ENCODE assay signal across 33 cellular contexts in the genomic region with DNA sequence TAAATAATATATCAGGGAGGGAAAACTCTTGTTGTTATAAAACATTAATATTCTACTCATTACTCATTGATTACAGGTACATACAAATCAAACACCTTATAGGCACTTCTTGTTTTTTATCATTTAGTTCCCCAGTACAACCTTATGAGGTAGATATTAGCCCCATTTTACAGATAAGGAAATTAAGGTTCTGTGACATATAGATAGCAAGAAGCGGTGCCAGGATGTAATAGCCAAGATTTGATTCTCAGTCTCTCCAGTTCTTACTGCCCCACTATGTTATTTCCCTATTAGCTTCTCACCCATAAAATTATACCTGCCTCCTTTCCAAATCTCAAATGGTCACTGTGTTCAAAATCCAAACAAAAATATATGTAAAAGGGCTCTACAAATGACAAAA. TPM values are rescaled to one million over a fixed set of nuclear protein-coding genes. Genes with fewer than 3 reads are reported as not detected.
DNase-seq lines count a peak whose midpoint lies in the region; ATAC-seq, FAIRE-seq and TF ChIP-seq lines count a peak whose summit lies in the region.
"Had no signal": no experiment of that assay in that cellular context is flagged by ENCODE, and none has a peak within 500 bp of the region (broad histone marks: within the 10 kb centered on the region; RNA-seq: fewer than 3 reads in every experiment).

No MANE protein-coding gene starts in this region.

- H2AFZ ChIP-seq in HepG2 (ENCODE audit: low read length) (no peak overlapping the region), K562 (ENCODE audit: low read depth, low read length) (no peak overlapping the region)

- H4K20me1 ChIP-seq in HepG2 (ENCODE audit: insufficient read depth, low read length) (no peaks in the 10 kb centered on the region; the same call in 1 of the 2 replicates), K562 (replicated peaks; ENCODE audit: control insufficient read depth, insufficient read depth, low read length) (no peaks in the 10 kb centered on the region)
- H4K20me1 ChIP-seq: BLaER1 treated with 17β-estradiol and CSF1 and Interleukin-3, amounts not matched to agents 10 nM and 100 nM had no signal

- H3K9me3 ChIP-seq in HepG2 (ENCODE audit: low read length) (no peaks in the 10 kb centered on the region), right lobe of liver (no peaks in the 10 kb centered on the region), K562 (replicated peaks; ENCODE audit: control insufficient read depth, insufficient read depth, low read depth, low read length) (no peaks in the 10 kb centered on the region), stomach (no peaks in the 10 kb centered on the region)
- H3K9me3 ChIP-seq: A549; BE2C; BLaER1; BLaER1 treated with 17β-estradiol and CSF1 and Interleukin-3, amounts not matched to agents 10 nM and 100 nM; Caco-2 had no signal

- H3K9ac ChIP-seq in HepG2 (ENCODE audit: insufficient read depth, low read depth, low read length) (no peak overlapping the region), K562 (ENCODE audit: insufficient read depth in 1 of 2, low read depth in 2 of 2, low read length in 2 of 2) (no peak overlapping the region)
- H3K9ac ChIP-seq: BLaER1; BLaER1 treated with 17β-estradiol and CSF1 and Interleukin-3, amounts not matched to agents 10 nM and 100 nM had no signal

- H3K4me2 ChIP-seq in HepG2 (ENCODE audit: low read depth, low read length) (no peak overlapping the region), K562 (ENCODE audit: insufficient read depth, low read length) (no peak overlapping the region)
- H3K4me2 ChIP-seq: A549; BLaER1; BLaER1 treated with 17β-estradiol and CSF1 and Interleukin-3, amounts not matched to agents 10 nM and 100 nM had no signal

- H3K27me3 ChIP-seq in HepG2 (ENCODE audit: control insufficient read depth in 1 of 2, insufficient read depth in 2 of 2, low read length in 2 of 2) (no peaks in the 10 kb centered on the region), right lobe of liver (no peaks in the 10 kb centered on the region), K562 (ENCODE audit: control insufficient read depth in 2 of 2, insufficient read depth in 2 of 2, low read length in 2 of 2) (no peaks in the 10 kb centered on the region), stomach (no peaks in the 10 kb centered on the region)
- H3K27me3 ChIP-seq: BE2C; BLaER1; BLaER1 treated with 17β-estradiol and CSF1 and Interleukin-3, amounts not matched to agents 10 nM and 100 nM had no signal

- TF ChIP-seq CTCF in HepG2 (CRISPR knock-in tag; IDR thresholded peaks at IDR 0.05) (no peak), right lobe of liver (IDR thresholded peaks at IDR 0.05) (no peak), K562 (IDR thresholded peaks at IDR 0.05 in 2 of 3, conservative IDR thresholded peaks at IDR 0.05 in 1 of 3; ENCODE audit: insufficient read depth in 2 of 3, low read depth in 1 of 3, low read length in 3 of 3) (no peak), stomach (IDR thresholded peaks at IDR 0.05) (no peak)

- FAIRE-seq in HepG2 (lab: Jason Lieb, UNC) (no peak), K562 (lab: Jason Lieb, UNC) (no peak)
- FAIRE-seq: A204.1, A549, D721Med had no signal

- H3K4me1 ChIP-seq in HepG2 (ENCODE audit: insufficient read depth, low read length) (peaks cover 39% of the 10 kb centered on the region), right lobe of liver (no peaks in the 10 kb centered on the region), K562 (replicated peaks in 1 of 2; ENCODE audit: control insufficient read depth in 2 of 2, insufficient read depth in 2 of 2, low read length in 2 of 2) (peaks cover 0 to 7% of the 10 kb centered on the region in 2 experiments; a peak in 2 of 5 replicates), stomach (peaks cover 0 to 40% (median 17%) of the 10 kb centered on the region in 4 donors)
- H3K4me1 ChIP-seq: A549, BE2C, Caco-2 had no signal

- TF ChIP-seq POLR2A in HepG2 (IDR thresholded peaks at IDR 0.05; ENCODE audit: insufficient read depth in 1 of 2, low read depth in 2 of 2, low read length in 2 of 2): no peak
- TF ChIP-seq POLR2A in right lobe of liver (IDR thresholded peaks at IDR 0.05): no peak
- no peak for TF ChIP-seq POLR2A in K562 (conservative IDR thresholded peaks at IDR 0.05)
- TF ChIP-seq POLR2A in stomach (IDR thresholded peaks at IDR 0.05): no peak

- no peak for ATAC-seq in HepG2
- ATAC-seq in right lobe of liver: no peak
- no peak for ATAC-seq in K562
- no peak for ATAC-seq in HG02870 (IDR thresholded peaks at IDR 0.05; ENCODE audit: unreplicated experiment)
- ATAC-seq: A549; CD8-positive, alpha-beta T cell had no signal

- WGBS in HepG2 (ENCODE audit: low lambda C conversion rate): 92% methylated on average over 1 of the region's 1 CpG
- 91% methylated on average over 1 of the region's 1 CpG for WGBS in right lobe of liver (ENCODE audit: insufficient coverage, low coverage, low lambda C conversion rate, missing lambda C conversion rate)
- 92% methylated on average over 1 of the region's 1 CpG for WGBS in K562 (ENCODE audit: insufficient coverage, low coverage, missing lambda C conversion rate)
- WGBS in stomach, 5 donors: 36 to 73% (median 46%) methylated on average over 1 of the region's 1 CpG

- no peak for TF ChIP-seq EP300 in HepG2 (IDR thresholded peaks at IDR 0.05; ENCODE audit: low read depth in 2 of 2, low read length in 2 of 2)
- TF ChIP-seq EP300 in HepG2 (CRISPR knock-in tag; IDR thresholded peaks at IDR 0.05; ENCODE audit: borderline replicate concordance): no peak
- TF ChIP-seq EP300 in K562 (IDR thresholded peaks at IDR 0.05; ENCODE audit: low read length): no peak
- TF ChIP-seq EP300 in stomach (IDR thresholded peaks at IDR 0.05): no peak

- H3K27ac ChIP-seq in HepG2 (ENCODE audit: extremely low read length, insufficient read depth, low read length): no peak overlapping the region
- H3K27ac ChIP-seq in right lobe of liver: no peak overlapping the region
- no peak overlapping the region for H3K27ac ChIP-seq in K562 (ENCODE audit: extremely low read depth, low read depth, low read length)
- peak overlapping the region in 4 of 5 donors; percentile 12 to 76 (median 62) for H3K27ac ChIP-seq in stomach
- H3K27ac ChIP-seq: 22Rv1; A549; BLaER1; BLaER1 treated with 17β-estradiol and CSF1 and Interleukin-3, amounts not matched to agents 10 nM and 100 nM; C4-2B had no signal

- BruUV-seq in HepG2 (replicated peaks; lab: Mats Ljungman, UMichigan) (no TSS peak), K562 (replicated peaks; lab: Mats Ljungman, UMichigan) (no TSS peak)

- no peaks in the 10 kb centered on the region for H3K79me2 ChIP-seq in HepG2 (ENCODE audit: insufficient read depth, low read length)
- no peaks in the 10 kb centered on the region for H3K79me2 ChIP-seq in K562 (ENCODE audit: control insufficient read depth, insufficient read depth, low read length)

- CTCF ChIA-PET in HepG2 (lab: Yijun Ruan, JAX; ENCODE audit: low intra/inter-chr PET ratio, low total read pairs) (no interaction called here), K562 (lab: Yijun Ruan, JAX; ENCODE audit: low intra/inter-chr PET ratio) (no interaction called here)

- intact Hi-C loops in HepG2 (cut with micrococcal nuclease; ENCODE audit: unreplicated experiment) (no loop called here), right lobe of liver (cut with DNase I) (no loop called here), K562 (cut with micrococcal nuclease) (no loop called here), stomach (cut with DNase I; ENCODE audit: low total_unique reads) (no loop called here)

- H3K36me3 ChIP-seq in HepG2 (replicated peaks in 1 of 2; ENCODE audit: control insufficient read depth in 1 of 2, insufficient read depth in 2 of 2, low read length in 2 of 2): no peaks in the 10 kb centered on the region
- H3K36me3 ChIP-seq in right lobe of liver: no peaks in the 10 kb centered on the region
- H3K36me3 ChIP-seq in K562 (ENCODE audit: control insufficient read depth, insufficient read depth, low read length): no peaks in the 10 kb centered on the region
- no peaks in the 10 kb centered on the region for H3K36me3 ChIP-seq in stomach
- H3K36me3 ChIP-seq: BE2C, BLaER1 had no signal

- in situ Hi-C loops in HepG2 (cut with HindIII; ENCODE audit: extremely low pct_ligation_motif_present, low pct_unique_long_range_greater_than_20kb) (no loop called here), K562 (cut with MboI) (no loop called here)

- DNase-seq in HepG2 (ENCODE audit: low spot score) (no peak), right lobe of liver (no peak), K562 (ENCODE audit: extremely low read depth in 1 of 4, low spot score in 3 of 4) (no peak), stomach (no peak), NAMALWA (ENCODE audit: low spot score) (no peak)
- DNase-seq: 8988T; ACHN; AML-193; BE2C; C1 segment of cervical spinal cord; Caco-2; Calu3; CD4-positive, alpha-beta memory T cell; CD4-positive, alpha-beta T cell; CD4-positive, CD25-positive, alpha-beta regulatory T cell; CD8-positive, alpha-beta memory T cell; CD8-positive, alpha-beta T cell; COR-L47; DMS 273 treated with DMSO at 0.1 percent for 48 hours; DMS153; DMS53; DMS79; DMS79 treated with DMSO at 0.1 percent for 48 hours; DND-41; EL had no signal

- TF ChIP-seq RAD21 in HepG2 (CRISPR knock-in tag; IDR thresholded peaks at IDR 0.05) (no peak), K562 (CRISPR knock-in tag; conservative IDR thresholded peaks at IDR 0.05 in 1 of 2, IDR thresholded peaks at IDR 0.05 in 1 of 2) (no peak)

- H3K9me1 ChIP-seq in K562 (ENCODE audit: control insufficient read depth, insufficient read depth, low read length): no peaks in the 10 kb centered on the region

- POLR2A ChIA-PET in HepG2 (lab: Yijun Ruan, JAX): no interaction called here
- POLR2A ChIA-PET in K562 (lab: Yijun Ruan, JAX): interaction anchor here (2.3 kb wide), 1 partner anchor 10 kb away, joined by 9 read pairs; no protein-coding TSS in a partner anchor

- H3K4me3 ChIP-seq in HepG2 (replicated peaks in 1 of 3; ENCODE audit: insufficient read depth in 1 of 3, low read depth in 2 of 3, low read length in 3 of 3) (no peak overlapping the region), right lobe of liver (no peak overlapping the region), K562 (no peak overlapping the region), stomach (no peak overlapping the region)
- H3K4me3 ChIP-seq: A549; BLaER1; BLaER1 treated with 17β-estradiol and CSF1 and Interleukin-3, amounts not matched to agents 10 nM and 100 nM had no signal

RNA-seq across cellular contexts. Expression of gene CMTM3, which starts 36.9 kb away (rescaled TPM):
- 20.6 and 29.2 TPM in 2 replicates for total RNA-seq in HepG2 (2016; rRNA removed; fragmentation: Illumina TruSeq; extraction: Trizol)
- total RNA-seq in HepG2 (2016; cell fraction: cytosol; rRNA removed; fragmentation: Illumina TruSeq; extraction: Trizol; ENCODE audit: low read depth): 14.7 and 15.6 TPM in 2 replicates
- 18.9 and 30.0 TPM in 2 replicates for total RNA-seq in HepG2 (2016; cell fraction: insoluble cytoplasmic fraction; rRNA removed; fragmentation: Illumina TruSeq; extraction: Trizol)
- 39.9 and 42.8 TPM in 2 replicates for total RNA-seq in HepG2 (2016; cell fraction: membrane; rRNA removed; fragmentation: Illumina TruSeq; extraction: Trizol)
- 19.8 and 22.0 TPM in 2 replicates for total RNA-seq in HepG2 (2016; cell fraction: nucleus; rRNA removed; fragmentation: Illumina TruSeq; extraction: Trizol)
- 48.7 and 62.0 TPM in 2 replicates for polyA plus RNA-seq in HepG2 (2011; rRNA removed)
- polyA plus RNA-seq in HepG2 (2011; cell fraction: cytosol; rRNA removed): 53.5 and 62.3 TPM in 2 replicates
- 50.7 and 56.5 TPM in 2 replicates for polyA plus RNA-seq in HepG2 (2011; cell fraction: nucleus; rRNA removed)
- polyA plus RNA-seq in HepG2 (2012): 36.1 and 48.8 TPM in 2 replicates
- 21.8 and 24.0 TPM in 2 replicates for polyA plus RNA-seq in HepG2 (2016; cell fraction: cytosol; fragmentation: Illumina TruSeq; extraction: Trizol; ENCODE audit: low read depth)
- 31.5 and 37.2 TPM in 2 replicates for polyA plus RNA-seq in HepG2 (2016; cell fraction: insoluble cytoplasmic fraction; fragmentation: Illumina TruSeq; extraction: Trizol; ENCODE audit: low read depth)
- 48.5 and 52.0 TPM in 2 replicates for polyA plus RNA-seq in HepG2 (2016; cell fraction: membrane; fragmentation: Illumina TruSeq; extraction: Trizol; ENCODE audit: low read depth)
- polyA plus RNA-seq in HepG2 (2016; cell fraction: nucleus; fragmentation: Illumina TruSeq; extraction: Trizol; ENCODE audit: insufficient read depth, low read depth): 51.6 and 59.3 TPM in 2 replicates
- polyA minus RNA-seq in HepG2 (2011; rRNA and poly(A)+ RNA removed; ENCODE audit: low replicate concordance): 1.7 and 102 TPM in 2 replicates
- 14.7 and 19.2 TPM in 2 replicates for polyA minus RNA-seq in HepG2 (2011; cell fraction: cytosol; rRNA and poly(A)+ RNA removed)
- polyA minus RNA-seq in HepG2 (2011; cell fraction: nucleus; rRNA and poly(A)+ RNA removed): 16.0 and 25.4 TPM in 2 replicates
- 1 to 10 TPM; 1.6 to 9.6 (median 5.4) TPM for total RNA-seq in right lobe of liver
- 14.6 and 32.5 TPM in 2 replicates for total RNA-seq in K562 (2011; cell fraction: chromatin; rRNA removed; ENCODE audit: low replicate concordance)
- 29.5 and 37.2 TPM in 2 replicates for total RNA-seq in K562 (2011; cell fraction: nucleolus; rRNA removed)
- 28.2 and 47.6 TPM in 2 replicates for total RNA-seq in K562 (2011; cell fraction: nucleoplasm; rRNA removed)
- 12.9 and 18.3 TPM in 2 replicates for total RNA-seq in K562 (2014; rRNA removed)
- 13.1 and 13.4 TPM in 2 replicates for total RNA-seq in K562 (2014; rRNA removed; fragmentation: Illumina TruSeq; extraction: Trizol)
- total RNA-seq in K562 (2015; rRNA removed; fragmentation: Illumina TruSeq; extraction: Trizol): 15.8 and 17.5 TPM in 2 replicates
- 33.4 and 34.5 TPM in 2 replicates for total RNA-seq in K562 (2021)
- 24.5 and 24.7 TPM in 2 replicates for polyA plus RNA-seq in K562 (2011; rRNA removed)
- 26.9 and 52.8 TPM in 2 replicates for polyA plus RNA-seq in K562 (2011; cell fraction: cytosol; rRNA removed)
- 16.3 and 19.8 TPM in 2 replicates for polyA plus RNA-seq in K562 (2011; cell fraction: nucleus; rRNA removed)
- 27.1 and 39.9 TPM in 2 replicates for polyA plus RNA-seq in K562 (2012)
- 29.1 and 29.8 TPM in 2 replicates for polyA plus RNA-seq in K562 (2014; fragmentation: Illumina TruSeq; extraction: Trizol)
- 1 to 10 TPM; 4.6 to 8.3 TPM for polyA plus RNA-seq in K562 (2014; fragmentation: Nextera tagmentation; extraction: Ambion mirVana)
- 28.2 and 29.9 TPM in 2 replicates for polyA plus RNA-seq in K562 (2014; rRNA removed)
- 8.2 and 14.0 TPM in 2 replicates for polyA minus RNA-seq in K562 (2011; rRNA and poly(A)+ RNA removed)
- polyA minus RNA-seq in K562 (2011; cell fraction: cytosol; rRNA and poly(A)+ RNA removed): 10.8 and 12.8 TPM in 2 replicates
- polyA minus RNA-seq in K562 (2011; cell fraction: nucleus; rRNA and poly(A)+ RNA removed): 6.7 and 7.3 TPM in 2 replicates
- 10 to 100 TPM in 1 of 5 donors, 1 to 10 TPM in 1, under 1 TPM in 1, not detected in 2; 0.87 to 10.3 (median 6.5) TPM for total RNA-seq in stomach
- 10 to 100 TPM in 2 of 3 donors, 1 to 10 TPM in 1; 6.7 to 12.2 (median 11.9) TPM for polyA plus RNA-seq in stomach

RNA-seq across cellular contexts. Expression of gene CMTM4, which starts 55.2 kb away (rescaled TPM):
- total RNA-seq in HepG2 (2016; rRNA removed; fragmentation: Illumina TruSeq; extraction: Trizol): 32.0 and 44.1 TPM in 2 replicates
- total RNA-seq in HepG2 (2016; cell fraction: cytosol; rRNA removed; fragmentation: Illumina TruSeq; extraction: Trizol; ENCODE audit: low read depth): 10.6 and 12.8 TPM in 2 replicates
- 32.2 and 42.2 TPM in 2 replicates for total RNA-seq in HepG2 (2016; cell fraction: insoluble cytoplasmic fraction; rRNA removed; fragmentation: Illumina TruSeq; extraction: Trizol)
- total RNA-seq in HepG2 (2016; cell fraction: membrane; rRNA removed; fragmentation: Illumina TruSeq; extraction: Trizol): 27.4 and 28.5 TPM in 2 replicates
- total RNA-seq in HepG2 (2016; cell fraction: nucleus; rRNA removed; fragmentation: Illumina TruSeq; extraction: Trizol): 32.4 and 32.8 TPM in 2 replicates
- polyA plus RNA-seq in HepG2 (2011; rRNA removed): 36.3 and 41.3 TPM in 2 replicates
- 38.1 and 43.4 TPM in 2 replicates for polyA plus RNA-seq in HepG2 (2011; cell fraction: cytosol; rRNA removed)
- polyA plus RNA-seq in HepG2 (2011; cell fraction: nucleus; rRNA removed): 45.0 and 48.2 TPM in 2 replicates
- 30.6 and 31.6 TPM in 2 replicates for polyA plus RNA-seq in HepG2 (2012)
- polyA plus RNA-seq in HepG2 (2016; cell fraction: cytosol; fragmentation: Illumina TruSeq; extraction: Trizol; ENCODE audit: low read depth): 3.9 and 4.5 TPM in 2 replicates
- 29.5 and 30.3 TPM in 2 replicates for polyA plus RNA-seq in HepG2 (2016; cell fraction: insoluble cytoplasmic fraction; fragmentation: Illumina TruSeq; extraction: Trizol; ENCODE audit: low read depth)
- 10.0 and 11.3 TPM in 2 replicates for polyA plus RNA-seq in HepG2 (2016; cell fraction: membrane; fragmentation: Illumina TruSeq; extraction: Trizol; ENCODE audit: low read depth)
- polyA plus RNA-seq in HepG2 (2016; cell fraction: nucleus; fragmentation: Illumina TruSeq; extraction: Trizol; ENCODE audit: insufficient read depth, low read depth): 32.1 and 32.5 TPM in 2 replicates
- 61.0 and 116 TPM in 2 replicates for polyA minus RNA-seq in HepG2 (2011; rRNA and poly(A)+ RNA removed; ENCODE audit: low replicate concordance)
- 47.2 and 48.9 TPM in 2 replicates for polyA minus RNA-seq in HepG2 (2011; cell fraction: cytosol; rRNA and poly(A)+ RNA removed)
- polyA minus RNA-seq in HepG2 (2011; cell fraction: nucleus; rRNA and poly(A)+ RNA removed): 31.5 and 35.9 TPM in 2 replicates
- total RNA-seq in right lobe of liver: 10 to 100 TPM in 2 of 6 experiments, 1 to 10 TPM in 4; 5.1 to 14.8 (median 8.0) TPM
- 32.4 and 38.7 TPM in 2 replicates for total RNA-seq in K562 (2011; cell fraction: chromatin; rRNA removed; ENCODE audit: low replicate concordance)
- 32.0 and 33.0 TPM in 2 replicates for total RNA-seq in K562 (2011; cell fraction: nucleolus; rRNA removed)
- 38.0 and 47.5 TPM in 2 replicates for total RNA-seq in K562 (2011; cell fraction: nucleoplasm; rRNA removed)
- total RNA-seq in K562 (2014; rRNA removed): 11.6 and 13.3 TPM in 2 replicates
- 14.9 and 15.2 TPM in 2 replicates for total RNA-seq in K562 (2014; rRNA removed; fragmentation: Illumina TruSeq; extraction: Trizol)
- total RNA-seq in K562 (2015; rRNA removed; fragmentation: Illumina TruSeq; extraction: Trizol): 11.1 and 12.3 TPM in 2 replicates
- total RNA-seq in K562 (2021): 19.5 and 19.9 TPM in 2 replicates
- 21.3 and 24.0 TPM in 2 replicates for polyA plus RNA-seq in K562 (2011; rRNA removed)
- polyA plus RNA-seq in K562 (2011; cell fraction: cytosol; rRNA removed): 19.3 and 28.8 TPM in 2 replicates
- 57.4 and 63.9 TPM in 2 replicates for polyA plus RNA-seq in K562 (2011; cell fraction: nucleus; rRNA removed)
- polyA plus RNA-seq in K562 (2012): 9.5 and 12.6 TPM in 2 replicates
- 12.5 and 12.9 TPM in 2 replicates for polyA plus RNA-seq in K562 (2014; fragmentation: Illumina TruSeq; extraction: Trizol)
- 1 to 10 TPM; 2.0 to 2.3 TPM for polyA plus RNA-seq in K562 (2014; fragmentation: Nextera tagmentation; extraction: Ambion mirVana)
- 13.5 and 16.2 TPM in 2 replicates for polyA plus RNA-seq in K562 (2014; rRNA removed)
- polyA minus RNA-seq in K562 (2011; rRNA and poly(A)+ RNA removed): 22.2 and 25.2 TPM in 2 replicates
- 17.4 and 18.7 TPM in 2 replicates for polyA minus RNA-seq in K562 (2011; cell fraction: cytosol; rRNA and poly(A)+ RNA removed)
- 13.3 and 20.4 TPM in 2 replicates for polyA minus RNA-seq in K562 (2011; cell fraction: nucleus; rRNA and poly(A)+ RNA removed)
- 100 to 1,000 TPM in 3 of 5 donors, 10 to 100 TPM in 2; 10.5 to 244 (median 127) TPM for total RNA-seq in stomach
- polyA plus RNA-seq in stomach: 10 to 100 TPM; 15.1 to 38.2 (median 24.1) TPM

Comparison
In these comparisons a context has a peak if more than half of its experiments do, and no peak if none do; other contexts are left out.
1. H3K27ac ChIP-seq: peak in stomach (4 of 5); none in HepG2 (single experiment), right lobe of liver (0 of 3) and K562 (single experiment).